Comparison of ENCODE assay signal across 8 cellular contexts in the genomic region with DNA sequence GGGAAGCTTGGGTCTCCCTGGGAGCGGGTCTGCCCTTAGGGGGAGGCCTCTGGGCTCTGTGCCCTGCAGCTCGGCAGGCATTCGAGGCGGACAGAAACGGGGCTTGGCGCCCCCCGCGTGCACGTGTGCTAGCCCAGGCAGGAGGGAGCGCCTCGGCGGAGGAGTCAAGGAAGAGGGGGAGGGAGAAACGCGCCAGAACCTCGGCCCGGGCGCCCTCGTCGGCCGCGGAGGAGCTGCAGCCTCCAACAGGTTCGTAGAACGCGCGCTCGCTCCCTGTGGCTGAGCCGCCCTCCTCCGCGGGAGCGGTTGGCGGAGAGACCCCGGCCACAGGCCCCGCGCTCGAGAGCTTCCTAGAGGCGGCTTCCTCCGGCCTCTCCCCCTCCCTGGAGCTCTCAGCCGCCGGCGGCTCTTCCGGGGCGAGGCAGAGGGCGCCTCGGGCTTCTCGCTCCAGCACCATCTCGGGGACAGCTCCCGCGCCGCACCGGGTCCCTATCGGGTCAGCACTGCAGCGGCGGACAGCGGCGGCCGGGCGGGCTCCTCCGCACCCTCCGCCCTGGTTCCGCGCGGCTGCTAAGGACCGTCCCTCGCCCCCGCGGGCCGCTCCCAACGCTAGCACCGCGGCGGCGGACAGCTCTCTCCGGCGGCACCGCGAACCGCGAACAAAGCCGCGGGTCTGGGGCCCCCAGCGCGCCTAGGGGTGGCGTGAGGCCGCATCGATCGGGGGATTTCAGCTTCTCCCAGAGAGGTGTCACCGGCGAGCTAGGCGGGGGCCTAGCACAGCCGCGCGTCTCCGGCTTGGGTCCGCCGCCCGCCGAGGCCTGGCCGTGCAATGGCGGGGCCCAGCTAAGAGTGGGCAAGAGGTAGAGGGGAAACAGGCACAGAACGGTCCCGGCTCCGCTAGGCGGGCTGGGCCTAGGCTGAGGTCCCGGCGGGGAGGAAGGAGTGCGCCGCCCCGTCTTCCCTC.
DNase-seq lines count a peak whose midpoint lies in the region; TF ChIP-seq lines count a peak whose summit lies in the region.

No MANE protein-coding gene starts in this region.

- no peak overlapping the region for H3K4me3 Mint-ChIP-seq in activated CD4-positive, alpha-beta T cell treated with anti-CD3 and anti-CD28 coated beads, Interleukin-2, amount 10 ng/mL, durations not matched to agents 24 days and 14 days
- peak overlapping the region; percentile 42 for H3K4me3 Mint-ChIP-seq in chondrocyte (ENCODE audit: unreplicated experiment)

- H3K9me3 ChIP-seq in HAP-1 = no peaks in the 10 kb centered on the region

- in situ Hi-C loops in HAP-1 (cut with MboI; ENCODE audit: low sequenced_read_pairs) = no loop called here

- intact Hi-C loops in activated CD4-positive, alpha-beta T cell treated with anti-CD3 and anti-CD28 coated beads, Interleukin-2, amount 10 ng/mL, durations not matched to agents 24 days and 14 days (cut with micrococcal nuclease) = loop anchor here (1.0 to 2.0 kb wide), 3 partner anchors 25 to 144 kb away; partner anchors contain the start of gene CPLX2

- peak overlapping the region; percentile 15 for H3K4me3 ChIP-seq in HAP-1

- H3K4me1 Mint-ChIP-seq in activated CD4-positive, alpha-beta T cell treated with anti-CD3 and anti-CD28 coated beads, Interleukin-2, amount 10 ng/mL, durations not matched to agents 24 days and 14 days = peaks cover 2% of the 10 kb centered on the region
- peaks cover 6% of the 10 kb centered on the region for H3K4me1 Mint-ChIP-seq in chondrocyte (ENCODE audit: low read depth)

- peaks cover 39% of the 10 kb centered on the region for H3K27me3 Mint-ChIP-seq in activated CD4-positive, alpha-beta T cell treated with anti-CD3 and anti-CD28 coated beads, Interleukin-2, amount 10 ng/mL, durations not matched to agents 24 days and 14 days
- peaks cover 24% of the 10 kb centered on the region for H3K27me3 Mint-ChIP-seq in chondrocyte (ENCODE audit: low read depth)

- TF ChIP-seq CTCF in chondrocyte (IDR thresholded peaks at IDR 0.05) = peak; percentile 29

- H3K36me3 Mint-ChIP-seq in activated CD4-positive, alpha-beta T cell treated with anti-CD3 and anti-CD28 coated beads, Interleukin-2, amount 10 ng/mL, durations not matched to agents 24 days and 14 days (ENCODE audit: low read depth) = no peaks in the 10 kb centered on the region
- no peaks in the 10 kb centered on the region for H3K36me3 Mint-ChIP-seq in chondrocyte (ENCODE audit: low read depth)

- peaks cover 8% of the 10 kb centered on the region for H3K27me3 ChIP-seq in HAP-1 (ENCODE audit: low read depth)

- H3K36me3 ChIP-seq in HAP-1 (replicated peaks) = no peaks in the 10 kb centered on the region

- peak; percentile 19 for DNase-seq in DMS 273 treated with DMSO at 0.1 percent for 48 hours (lab: John Stamatoyannopoulos, UW)
- DNase-seq in HAP-1 (ENCODE audit: low spot score in 2 of 2) = peak; percentile 69 to 91
- peak; percentile 20 for DNase-seq in NCI-H1417 treated with DMSO at 0.1 percent for 48 hours (lab: John Stamatoyannopoulos, UW)
- DNase-seq in activated CD4-positive, alpha-beta T cell treated with anti-CD3 and anti-CD28 coated beads, Interleukin-2, amount 10 ng/mL, durations not matched to agents 24 days and 14 days = peak; percentile 95
- DNase-seq in chondrocyte (ENCODE audit: low spot score) = no peak
- peak; percentile 97 for DNase-seq in left kidney (ENCODE audit: low read depth, low spot score)
- DNase-seq in stimulated activated CD4-positive, alpha-beta T cell treated with anti-CD3 and anti-CD28 coated beads, Interleukin-4, amount 100 ng/mL, for 1 hour = peak; percentile 81
- no peak for DNase-seq in NK-92 treated with Interleukin-12 subunit alpha and Interleukin-12 subunit beta, amount 100 ng/mL, for 24 hours (lab: John Stamatoyannopoulos, UW)

- H3K9me3 Mint-ChIP-seq in activated CD4-positive, alpha-beta T cell treated with anti-CD3 and anti-CD28 coated beads, Interleukin-2, amount 10 ng/mL, durations not matched to agents 24 days and 14 days = peaks cover 4% of the 10 kb centered on the region
- no peaks in the 10 kb centered on the region for H3K9me3 Mint-ChIP-seq in chondrocyte (ENCODE audit: low read depth)

- H3K4me1 ChIP-seq in HAP-1 = no peaks in the 10 kb centered on the region; the same call in 1 of the 2 replicates

- H3K27ac Mint-ChIP-seq in activated CD4-positive, alpha-beta T cell treated with anti-CD3 and anti-CD28 coated beads, Interleukin-2, amount 10 ng/mL, durations not matched to agents 24 days and 14 days = no peak overlapping the region
- no peak overlapping the region for H3K27ac Mint-ChIP-seq in chondrocyte (ENCODE audit: unreplicated experiment)

Comparison
In these comparisons a context has a peak if more than half of its experiments do, and no peak if none do; other contexts are left out.
1. DNase-seq: peak in DMS 273 treated with DMSO at 0.1 percent for 48 hours (single experiment), HAP-1 (2 of 2), NCI-H1417 treated with DMSO at 0.1 percent for 48 hours (single experiment), activated CD4-positive, alpha-beta T cell treated with anti-CD3 and anti-CD28 coated beads, Interleukin-2, amount 10 ng/mL, durations not matched to agents 24 days and 14 days (single experiment), left kidney (single experiment) and stimulated activated CD4-positive, alpha-beta T cell treated with anti-CD3 and anti-CD28 coated beads, Interleukin-4, amount 100 ng/mL, for 1 hour (single experiment); none in chondrocyte (single experiment) and NK-92 treated with Interleukin-12 subunit alpha and Interleukin-12 subunit beta, amount 100 ng/mL, for 24 hours (single experiment).